ENCODE assay signal across 1 cellular context in the genomic region with DNA sequence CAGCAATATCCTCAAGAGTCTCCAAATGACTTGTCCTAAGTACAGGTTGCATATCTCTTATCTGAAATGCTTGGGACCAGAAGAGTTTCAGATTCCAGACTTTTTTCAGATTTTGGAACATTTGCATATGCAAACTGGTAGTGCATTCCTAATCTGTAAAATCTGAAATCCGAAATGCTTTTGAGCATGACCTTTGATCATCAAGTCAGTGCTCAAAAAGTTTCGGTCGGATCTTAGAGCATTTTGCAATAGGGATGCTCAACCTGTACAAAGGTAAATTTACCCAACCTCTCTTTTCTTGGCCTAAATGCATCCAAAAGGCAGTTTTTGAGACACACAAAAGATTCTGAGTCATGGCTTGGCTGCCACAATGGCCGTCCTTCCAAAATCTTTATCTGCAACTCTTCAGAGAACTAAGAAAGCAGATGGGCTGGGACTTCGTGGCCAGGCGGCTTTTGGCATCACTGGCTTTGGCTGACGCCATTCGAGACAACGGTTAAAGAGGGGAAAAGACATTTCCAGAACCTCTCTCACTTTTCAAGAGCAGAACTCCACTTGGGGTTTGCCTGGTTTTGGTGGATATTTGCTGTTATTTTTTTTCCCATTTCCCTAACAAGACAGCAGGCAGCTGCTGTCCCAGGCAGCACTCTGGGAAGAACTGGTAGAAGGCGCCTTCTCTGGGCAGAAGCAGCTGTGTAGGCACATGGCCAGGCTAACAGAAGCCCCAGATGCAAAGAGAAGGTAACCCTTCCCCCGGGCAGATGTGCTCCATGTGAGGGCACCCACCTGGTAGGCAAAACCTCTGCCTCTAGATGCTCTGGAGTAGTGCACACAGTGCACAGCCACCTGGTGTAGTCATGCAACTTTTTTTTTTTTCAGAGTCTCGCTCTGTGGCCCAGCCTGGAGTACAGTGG.
TF ChIP-seq lines count a peak whose summit lies in the region.

No MANE protein-coding gene starts in this region.

TF ChIP-seq in K562, 482 proteins besides CTCF, POLR2A, EP300 and RAD21 (continues in another document):
- TF ChIP-seq CBX3 (IDR thresholded peaks at IDR 0.05; ENCODE audit: borderline replicate concordance in 1 of 2, low read length in 2 of 2) (0 out of 3 replicates have a peak, but pooled peaks of 1 of the 2 experiments have one; percentile 30), TEAD4 (IDR thresholded peaks at IDR 0.05; ENCODE audit: low read length) (no peak; the same call in 1 of the 2 replicates), TEAD4 (CRISPR knock-in tag; IDR thresholded peaks at IDR 0.05; ENCODE audit: borderline replicate concordance) (no peak), TCF3 (CRISPR knock-in tag; IDR thresholded peaks at IDR 0.05) (peak; percentile 64), TAL1 (IDR thresholded peaks at IDR 0.05) (peak; percentile 16; the same call in 1 of the 2 replicates), NCOR1 (IDR thresholded peaks at IDR 0.05) (no peak), ZNF133 (CRISPR knock-in tag; IDR thresholded peaks at IDR 0.05) (no peak), LEF1 (IDR thresholded peaks at IDR 0.05) (no peak), SOX6 (IDR thresholded peaks at IDR 0.05) (peak; percentile 26; the same call in 1 of the 2 replicates), NR3C1 (CRISPR knock-in tag; IDR thresholded peaks at IDR 0.05) (no peak), ZNF175 (CRISPR knock-in tag; IDR thresholded peaks at IDR 0.05; ENCODE audit: low read depth) (0 out of 2 replicates have a peak, but pooled peaks have one; percentile 19), TAF9B (IDR thresholded peaks at IDR 0.05; ENCODE audit: partially characterized antibody) (no peak), ETV1 (tag; conservative IDR thresholded peaks at IDR 0.05; ENCODE audit: low read depth) (no peak), CREB1 (IDR thresholded peaks at IDR 0.05) (0 out of 2 replicates have a peak, but pooled peaks have one; percentile 42), CREB1 (CRISPR knock-in tag; IDR thresholded peaks at IDR 0.05) (no peak), RCOR1 (IDR thresholded peaks at IDR 0.05; ENCODE audit: borderline replicate concordance in 1 of 2, low read depth in 2 of 2, low read length in 2 of 2) (peak in 1 of 2 experiments; percentile 19; a peak in 1 of 4 replicates), GATAD2A (IDR thresholded peaks at IDR 0.05) (no peak), YY1 (IDR thresholded peaks at IDR 0.05; ENCODE audit: borderline replicate concordance in 1 of 3, control insufficient read depth in 1 of 3, extremely low read depth in 1 of 3, insufficient read depth in 3 of 3, insufficient read length in 1 of 3, insufficient replicate concordance in 2 of 3, low read depth in 1 of 3, low read length in 2 of 3) (peak; percentile 16 to 84 (median 38)), ZNF644 (tag; IDR thresholded peaks at IDR 0.05; ENCODE audit: low read depth) (no peak), ZBTB17 (CRISPR knock-in tag; IDR thresholded peaks at IDR 0.05) (peak; percentile 15; the same call in 1 of the 2 replicates), JUND (IDR thresholded peaks at IDR 0.05; ENCODE audit: borderline replicate concordance, low read depth, low read length) (peak; percentile 29; the same call in 1 of the 2 replicates), JUND (tag; IDR thresholded peaks at IDR 0.05; ENCODE audit: borderline replicate concordance, low read depth, low read length) (no peak), ZNF184 (CRISPR knock-in tag; IDR thresholded peaks at IDR 0.05) (no peak), ZNF134 (CRISPR knock-in tag; conservative IDR thresholded peaks at IDR 0.05) (no peak), CBFA2T3 (IDR thresholded peaks at IDR 0.05) (peak; percentile 56), FOXK1 (CRISPR knock-in tag; IDR thresholded peaks at IDR 0.05; ENCODE audit: borderline replicate concordance) (no peak), ZKSCAN8 (CRISPR knock-in tag; IDR thresholded peaks at IDR 0.05) (0 out of 2 replicates have a peak, but pooled peaks have one; percentile 37), CEBPB (tag; IDR thresholded peaks at IDR 0.05) (no peak), ZSCAN29 (IDR thresholded peaks at IDR 0.05) (no peak), NR1H2 (CRISPR knock-in tag; IDR thresholded peaks at IDR 0.05) (no peak)
- TF ChIP-seq, protein P1, sequence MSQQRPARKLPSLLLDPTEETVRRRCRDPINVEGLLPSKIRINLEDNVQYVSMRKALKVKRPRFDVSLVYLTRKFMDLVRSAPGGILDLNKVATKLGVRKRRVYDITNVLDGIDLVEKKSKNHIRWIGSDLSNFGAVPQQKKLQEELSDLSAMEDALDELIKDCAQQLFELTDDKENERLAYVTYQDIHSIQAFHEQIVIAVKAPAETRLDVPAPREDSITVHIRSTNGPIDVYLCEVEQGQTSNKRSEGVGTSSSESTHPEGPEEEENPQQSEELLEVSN (IDR thresholded peaks at IDR 0.05; ENCODE audit: borderline replicate concordance in 1 of 2, extremely low read depth in 1 of 2, insufficient read depth in 1 of 2, insufficient read length in 1 of 2, low read depth in 1 of 2, low read length in 1 of 2, poor library complexity in 1 of 2, severe bottlenecking in 1 of 2): peak in 1 of 2 experiments; percentile 56
- TF ChIP-seq, protein P2, sequence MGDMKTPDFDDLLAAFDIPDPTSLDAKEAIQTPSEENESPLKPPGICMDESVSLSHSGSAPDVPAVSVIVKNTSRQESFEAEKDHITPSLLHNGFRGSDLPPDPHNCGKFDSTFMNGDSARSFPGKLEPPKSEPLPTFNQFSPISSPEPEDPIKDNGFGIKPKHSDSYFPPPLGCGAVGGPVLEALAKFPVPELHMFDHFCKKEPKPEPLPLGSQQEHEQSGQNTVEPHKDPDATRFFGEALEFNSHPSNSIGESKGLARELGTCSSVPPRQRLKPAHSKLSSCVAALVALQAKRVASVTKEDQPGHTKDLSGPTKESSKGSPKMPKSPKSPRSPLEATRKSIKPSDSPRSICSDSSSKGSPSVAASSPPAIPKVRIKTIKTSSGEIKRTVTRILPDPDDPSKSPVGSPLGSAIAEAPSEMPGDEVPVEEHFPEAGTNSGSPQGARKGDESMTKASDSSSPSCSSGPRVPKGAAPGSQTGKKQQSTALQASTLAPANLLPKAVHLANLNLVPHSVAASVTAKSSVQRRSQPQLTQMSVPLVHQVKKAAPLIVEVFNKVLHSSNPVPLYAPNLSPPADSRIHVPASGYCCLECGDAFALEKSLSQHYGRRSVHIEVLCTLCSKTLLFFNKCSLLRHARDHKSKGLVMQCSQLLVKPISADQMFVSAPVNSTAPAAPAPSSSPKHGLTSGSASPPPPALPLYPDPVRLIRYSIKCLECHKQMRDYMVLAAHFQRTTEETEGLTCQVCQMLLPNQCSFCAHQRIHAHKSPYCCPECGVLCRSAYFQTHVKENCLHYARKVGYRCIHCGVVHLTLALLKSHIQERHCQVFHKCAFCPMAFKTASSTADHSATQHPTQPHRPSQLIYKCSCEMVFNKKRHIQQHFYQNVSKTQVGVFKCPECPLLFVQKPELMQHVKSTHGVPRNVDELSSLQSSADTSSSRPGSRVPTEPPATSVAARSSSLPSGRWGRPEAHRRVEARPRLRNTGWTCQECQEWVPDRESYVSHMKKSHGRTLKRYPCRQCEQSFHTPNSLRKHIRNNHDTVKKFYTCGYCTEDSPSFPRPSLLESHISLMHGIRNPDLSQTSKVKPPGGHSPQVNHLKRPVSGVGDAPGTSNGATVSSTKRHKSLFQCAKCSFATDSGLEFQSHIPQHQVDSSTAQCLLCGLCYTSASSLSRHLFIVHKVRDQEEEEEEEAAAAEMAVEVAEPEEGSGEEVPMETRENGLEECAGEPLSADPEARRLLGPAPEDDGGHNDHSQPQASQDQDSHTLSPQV (IDR thresholded peaks at IDR 0.05): peak; percentile 47; the same call in 1 of the 2 replicates
- TF ChIP-seq, protein P3, sequence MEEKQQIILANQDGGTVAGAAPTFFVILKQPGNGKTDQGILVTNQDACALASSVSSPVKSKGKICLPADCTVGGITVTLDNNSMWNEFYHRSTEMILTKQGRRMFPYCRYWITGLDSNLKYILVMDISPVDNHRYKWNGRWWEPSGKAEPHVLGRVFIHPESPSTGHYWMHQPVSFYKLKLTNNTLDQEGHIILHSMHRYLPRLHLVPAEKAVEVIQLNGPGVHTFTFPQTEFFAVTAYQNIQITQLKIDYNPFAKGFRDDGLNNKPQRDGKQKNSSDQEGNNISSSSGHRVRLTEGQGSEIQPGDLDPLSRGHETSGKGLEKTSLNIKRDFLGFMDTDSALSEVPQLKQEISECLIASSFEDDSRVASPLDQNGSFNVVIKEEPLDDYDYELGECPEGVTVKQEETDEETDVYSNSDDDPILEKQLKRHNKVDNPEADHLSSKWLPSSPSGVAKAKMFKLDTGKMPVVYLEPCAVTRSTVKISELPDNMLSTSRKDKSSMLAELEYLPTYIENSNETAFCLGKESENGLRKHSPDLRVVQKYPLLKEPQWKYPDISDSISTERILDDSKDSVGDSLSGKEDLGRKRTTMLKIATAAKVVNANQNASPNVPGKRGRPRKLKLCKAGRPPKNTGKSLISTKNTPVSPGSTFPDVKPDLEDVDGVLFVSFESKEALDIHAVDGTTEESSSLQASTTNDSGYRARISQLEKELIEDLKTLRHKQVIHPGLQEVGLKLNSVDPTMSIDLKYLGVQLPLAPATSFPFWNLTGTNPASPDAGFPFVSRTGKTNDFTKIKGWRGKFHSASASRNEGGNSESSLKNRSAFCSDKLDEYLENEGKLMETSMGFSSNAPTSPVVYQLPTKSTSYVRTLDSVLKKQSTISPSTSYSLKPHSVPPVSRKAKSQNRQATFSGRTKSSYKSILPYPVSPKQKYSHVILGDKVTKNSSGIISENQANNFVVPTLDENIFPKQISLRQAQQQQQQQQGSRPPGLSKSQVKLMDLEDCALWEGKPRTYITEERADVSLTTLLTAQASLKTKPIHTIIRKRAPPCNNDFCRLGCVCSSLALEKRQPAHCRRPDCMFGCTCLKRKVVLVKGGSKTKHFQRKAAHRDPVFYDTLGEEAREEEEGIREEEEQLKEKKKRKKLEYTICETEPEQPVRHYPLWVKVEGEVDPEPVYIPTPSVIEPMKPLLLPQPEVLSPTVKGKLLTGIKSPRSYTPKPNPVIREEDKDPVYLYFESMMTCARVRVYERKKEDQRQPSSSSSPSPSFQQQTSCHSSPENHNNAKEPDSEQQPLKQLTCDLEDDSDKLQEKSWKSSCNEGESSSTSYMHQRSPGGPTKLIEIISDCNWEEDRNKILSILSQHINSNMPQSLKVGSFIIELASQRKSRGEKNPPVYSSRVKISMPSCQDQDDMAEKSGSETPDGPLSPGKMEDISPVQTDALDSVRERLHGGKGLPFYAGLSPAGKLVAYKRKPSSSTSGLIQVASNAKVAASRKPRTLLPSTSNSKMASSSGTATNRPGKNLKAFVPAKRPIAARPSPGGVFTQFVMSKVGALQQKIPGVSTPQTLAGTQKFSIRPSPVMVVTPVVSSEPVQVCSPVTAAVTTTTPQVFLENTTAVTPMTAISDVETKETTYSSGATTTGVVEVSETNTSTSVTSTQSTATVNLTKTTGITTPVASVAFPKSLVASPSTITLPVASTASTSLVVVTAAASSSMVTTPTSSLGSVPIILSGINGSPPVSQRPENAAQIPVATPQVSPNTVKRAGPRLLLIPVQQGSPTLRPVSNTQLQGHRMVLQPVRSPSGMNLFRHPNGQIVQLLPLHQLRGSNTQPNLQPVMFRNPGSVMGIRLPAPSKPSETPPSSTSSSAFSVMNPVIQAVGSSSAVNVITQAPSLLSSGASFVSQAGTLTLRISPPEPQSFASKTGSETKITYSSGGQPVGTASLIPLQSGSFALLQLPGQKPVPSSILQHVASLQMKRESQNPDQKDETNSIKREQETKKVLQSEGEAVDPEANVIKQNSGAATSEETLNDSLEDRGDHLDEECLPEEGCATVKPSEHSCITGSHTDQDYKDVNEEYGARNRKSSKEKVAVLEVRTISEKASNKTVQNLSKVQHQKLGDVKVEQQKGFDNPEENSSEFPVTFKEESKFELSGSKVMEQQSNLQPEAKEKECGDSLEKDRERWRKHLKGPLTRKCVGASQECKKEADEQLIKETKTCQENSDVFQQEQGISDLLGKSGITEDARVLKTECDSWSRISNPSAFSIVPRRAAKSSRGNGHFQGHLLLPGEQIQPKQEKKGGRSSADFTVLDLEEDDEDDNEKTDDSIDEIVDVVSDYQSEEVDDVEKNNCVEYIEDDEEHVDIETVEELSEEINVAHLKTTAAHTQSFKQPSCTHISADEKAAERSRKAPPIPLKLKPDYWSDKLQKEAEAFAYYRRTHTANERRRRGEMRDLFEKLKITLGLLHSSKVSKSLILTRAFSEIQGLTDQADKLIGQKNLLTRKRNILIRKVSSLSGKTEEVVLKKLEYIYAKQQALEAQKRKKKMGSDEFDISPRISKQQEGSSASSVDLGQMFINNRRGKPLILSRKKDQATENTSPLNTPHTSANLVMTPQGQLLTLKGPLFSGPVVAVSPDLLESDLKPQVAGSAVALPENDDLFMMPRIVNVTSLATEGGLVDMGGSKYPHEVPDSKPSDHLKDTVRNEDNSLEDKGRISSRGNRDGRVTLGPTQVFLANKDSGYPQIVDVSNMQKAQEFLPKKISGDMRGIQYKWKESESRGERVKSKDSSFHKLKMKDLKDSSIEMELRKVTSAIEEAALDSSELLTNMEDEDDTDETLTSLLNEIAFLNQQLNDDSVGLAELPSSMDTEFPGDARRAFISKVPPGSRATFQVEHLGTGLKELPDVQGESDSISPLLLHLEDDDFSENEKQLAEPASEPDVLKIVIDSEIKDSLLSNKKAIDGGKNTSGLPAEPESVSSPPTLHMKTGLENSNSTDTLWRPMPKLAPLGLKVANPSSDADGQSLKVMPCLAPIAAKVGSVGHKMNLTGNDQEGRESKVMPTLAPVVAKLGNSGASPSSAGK (IDR thresholded peaks at IDR 0.05): peak; percentile 43; the same call in 1 of the 2 replicates
- TF ChIP-seq, protein P4, sequence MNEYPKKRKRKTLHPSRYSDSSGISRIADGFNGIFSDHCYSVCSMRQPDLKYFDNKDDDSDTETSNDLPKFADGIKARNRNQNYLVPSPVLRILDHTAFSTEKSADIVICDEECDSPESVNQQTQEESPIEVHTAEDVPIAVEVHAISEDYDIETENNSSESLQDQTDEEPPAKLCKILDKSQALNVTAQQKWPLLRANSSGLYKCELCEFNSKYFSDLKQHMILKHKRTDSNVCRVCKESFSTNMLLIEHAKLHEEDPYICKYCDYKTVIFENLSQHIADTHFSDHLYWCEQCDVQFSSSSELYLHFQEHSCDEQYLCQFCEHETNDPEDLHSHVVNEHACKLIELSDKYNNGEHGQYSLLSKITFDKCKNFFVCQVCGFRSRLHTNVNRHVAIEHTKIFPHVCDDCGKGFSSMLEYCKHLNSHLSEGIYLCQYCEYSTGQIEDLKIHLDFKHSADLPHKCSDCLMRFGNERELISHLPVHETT (CRISPR knock-in tag; conservative IDR thresholded peaks at IDR 0.05 in 1 of 2, IDR thresholded peaks at IDR 0.05 in 1 of 2): 0 out of 4 replicates have a peak, but pooled peaks of 1 of the 2 experiments have one; percentile 30
- TF ChIP-seq, protein P5, sequence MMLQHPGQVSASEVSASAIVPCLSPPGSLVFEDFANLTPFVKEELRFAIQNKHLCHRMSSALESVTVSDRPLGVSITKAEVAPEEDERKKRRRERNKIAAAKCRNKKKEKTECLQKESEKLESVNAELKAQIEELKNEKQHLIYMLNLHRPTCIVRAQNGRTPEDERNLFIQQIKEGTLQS (IDR thresholded peaks at IDR 0.05): peak; percentile 44; the same call in 1 of the 2 replicates
- TF ChIP-seq, protein P5 (CRISPR knock-in tag; conservative IDR thresholded peaks at IDR 0.05): no peak
- TF ChIP-seq, protein P6, sequence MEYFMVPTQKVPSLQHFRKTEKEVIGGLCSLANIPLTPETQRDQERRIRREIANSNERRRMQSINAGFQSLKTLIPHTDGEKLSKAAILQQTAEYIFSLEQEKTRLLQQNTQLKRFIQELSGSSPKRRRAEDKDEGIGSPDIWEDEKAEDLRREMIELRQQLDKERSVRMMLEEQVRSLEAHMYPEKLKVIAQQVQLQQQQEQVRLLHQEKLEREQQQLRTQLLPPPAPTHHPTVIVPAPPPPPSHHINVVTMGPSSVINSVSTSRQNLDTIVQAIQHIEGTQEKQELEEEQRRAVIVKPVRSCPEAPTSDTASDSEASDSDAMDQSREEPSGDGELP (CRISPR knock-in tag; IDR thresholded peaks at IDR 0.05; ENCODE audit: borderline replicate concordance): 0 out of 2 replicates have a peak, but pooled peaks have one; percentile 26
